ENCODE assay signal across 1 cellular context in genomic region chr11:72812604-72812967, GRCh38.
TF ChIP-seq lines count a peak whose summit lies in the region.

No MANE protein-coding gene starts in this region.

TF ChIP-seq in endothelial cell of umbilical vein, 7 proteins besides CTCF, POLR2A, EP300 and RAD21 (continued from another document):
- TF ChIP-seq MAX (IDR thresholded peaks at IDR 0.05; ENCODE audit: insufficient read depth, insufficient read length), result no peak
- TF ChIP-seq MYC (IDR thresholded peaks at IDR 0.05; ENCODE audit: low read depth, low read length), result no peak
- TF ChIP-seq POLR2AphosphoS5 (IDR thresholded peaks at IDR 0.05; ENCODE audit: insufficient read depth, low read depth, low read length), result no peak
- no peak for TF ChIP-seq EZH2 (IDR thresholded peaks at IDR 0.05; ENCODE audit: borderline replicate concordance, low read depth, low read length, severe bottlenecking)
- no peak for TF ChIP-seq FOS (IDR thresholded peaks at IDR 0.05; ENCODE audit: borderline replicate concordance, insufficient read depth, low read length)
TF ChIP-seq in endothelial cell of umbilical vein: peak in this region for 0.
